ENCODE assay signal across 1 cellular context in the genomic region with DNA sequence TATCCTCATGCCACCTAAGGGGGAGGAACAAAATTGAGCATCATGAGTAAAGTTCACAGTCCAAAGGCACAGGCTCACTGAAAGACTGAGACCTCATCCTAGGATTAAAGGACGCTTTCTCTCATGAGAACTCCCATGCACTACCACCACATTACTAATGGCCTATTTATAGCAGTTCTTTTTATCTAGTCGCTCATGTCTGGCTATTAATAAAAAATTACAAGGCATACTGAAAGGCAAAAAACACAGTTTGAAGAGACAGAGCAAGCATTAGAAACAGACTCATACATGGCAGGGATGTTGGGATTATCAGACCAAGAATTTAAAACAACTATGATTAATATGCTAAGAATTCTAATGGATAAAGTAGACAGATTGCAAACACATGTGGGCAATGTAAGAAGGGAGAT.
TF ChIP-seq lines count a peak whose summit lies in the region.

No MANE protein-coding gene starts in this region.

TF ChIP-seq in IMR-90, 13 proteins besides CTCF, POLR2A, EP300 and RAD21 (continued from another document):
- TF ChIP-seq MAZ (IDR thresholded peaks at IDR 0.05; ENCODE audit: borderline replicate concordance, low read depth, low read length), result no peak
- no peak for TF ChIP-seq MXI1 (IDR thresholded peaks at IDR 0.05; ENCODE audit: borderline replicate concordance, low read depth, low read length)
- TF ChIP-seq CHD1 (IDR thresholded peaks at IDR 0.05; ENCODE audit: low read depth, low read length), result no peak
- no peak for TF ChIP-seq MAFK (IDR thresholded peaks at IDR 0.05; ENCODE audit: low read depth, low read length)
- TF ChIP-seq RCOR1 (IDR thresholded peaks at IDR 0.05; ENCODE audit: insufficient replicate concordance, low read length), result no peak
- no peak for TF ChIP-seq RFX5 (IDR thresholded peaks at IDR 0.05; ENCODE audit: low read depth, low read length)
- no peak for TF ChIP-seq BHLHE40 (IDR thresholded peaks at IDR 0.05; ENCODE audit: low read depth, low read length)
